1 cellular context compared by ENCODE assay signal in the genomic region with DNA sequence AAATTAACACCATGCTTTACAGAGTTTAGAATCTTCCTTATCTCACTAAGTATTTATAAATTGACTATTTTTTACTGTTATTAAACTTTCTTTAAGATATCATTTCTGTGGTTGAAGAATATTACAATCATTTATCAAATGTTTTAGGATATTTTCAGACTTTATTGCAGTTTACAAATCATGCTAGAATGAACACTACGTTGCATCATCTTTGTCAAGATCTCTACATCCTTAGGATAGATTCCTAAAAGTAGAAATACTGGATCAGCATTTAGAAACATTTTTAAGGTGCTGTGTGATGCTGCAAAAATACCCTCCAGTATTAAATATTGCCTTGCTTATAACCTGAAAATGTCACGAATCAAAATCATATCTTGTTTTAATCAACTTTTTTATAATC.
TF ChIP-seq lines count a peak whose summit lies in the region.

No MANE protein-coding gene starts in this region.

TF ChIP-seq in HepG2, 621 proteins besides CTCF, POLR2A, EP300 and RAD21:
- TF ChIP-seq, protein P1, sequence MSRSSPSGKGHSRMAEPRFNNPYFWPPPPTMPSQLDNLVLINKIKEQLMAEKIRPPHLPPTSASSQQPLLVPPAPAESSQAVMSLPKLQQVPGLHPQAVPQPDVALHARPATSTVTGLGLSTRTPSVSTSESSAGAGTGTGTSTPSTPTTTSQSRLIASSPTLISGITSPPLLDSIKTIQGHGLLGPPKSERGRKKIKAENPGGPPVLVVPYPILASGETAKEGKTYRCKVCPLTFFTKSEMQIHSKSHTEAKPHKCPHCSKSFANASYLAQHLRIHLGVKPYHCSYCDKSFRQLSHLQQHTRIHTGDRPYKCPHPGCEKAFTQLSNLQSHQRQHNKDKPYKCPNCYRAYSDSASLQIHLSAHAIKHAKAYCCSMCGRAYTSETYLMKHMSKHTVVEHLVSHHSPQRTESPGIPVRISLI (CRISPR knock-in tag; IDR thresholded peaks at IDR 0.05; ENCODE audit: borderline replicate concordance) = no peak
- TF ChIP-seq, protein P2, sequence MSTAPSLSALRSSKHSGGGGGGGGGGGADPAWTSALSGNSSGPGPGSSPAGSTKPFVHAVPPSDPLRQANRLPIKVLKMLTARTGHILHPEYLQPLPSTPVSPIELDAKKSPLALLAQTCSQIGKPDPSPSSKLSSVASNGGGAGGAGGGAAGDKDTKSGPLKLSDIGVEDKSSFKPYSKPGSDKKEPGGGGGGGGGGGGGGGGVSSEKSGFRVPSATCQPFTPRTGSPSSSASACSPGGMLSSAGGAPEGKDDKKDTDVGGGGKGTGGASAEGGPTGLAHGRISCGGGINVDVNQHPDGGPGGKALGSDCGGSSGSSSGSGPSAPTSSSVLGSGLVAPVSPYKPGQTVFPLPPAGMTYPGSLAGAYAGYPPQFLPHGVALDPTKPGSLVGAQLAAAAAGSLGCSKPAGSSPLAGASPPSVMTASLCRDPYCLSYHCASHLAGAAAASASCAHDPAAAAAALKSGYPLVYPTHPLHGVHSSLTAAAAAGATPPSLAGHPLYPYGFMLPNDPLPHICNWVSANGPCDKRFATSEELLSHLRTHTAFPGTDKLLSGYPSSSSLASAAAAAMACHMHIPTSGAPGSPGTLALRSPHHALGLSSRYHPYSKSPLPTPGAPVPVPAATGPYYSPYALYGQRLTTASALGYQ (CRISPR knock-in tag; IDR thresholded peaks at IDR 0.05) = no peak
- peak; percentile 29; the same call in 1 of the 2 replicates for TF ChIP-seq CEBPB (IDR thresholded peaks at IDR 0.05; ENCODE audit: borderline replicate concordance, low read depth, low read length)
